12 cellular contexts compared by ENCODE assay signal in the genomic region with DNA sequence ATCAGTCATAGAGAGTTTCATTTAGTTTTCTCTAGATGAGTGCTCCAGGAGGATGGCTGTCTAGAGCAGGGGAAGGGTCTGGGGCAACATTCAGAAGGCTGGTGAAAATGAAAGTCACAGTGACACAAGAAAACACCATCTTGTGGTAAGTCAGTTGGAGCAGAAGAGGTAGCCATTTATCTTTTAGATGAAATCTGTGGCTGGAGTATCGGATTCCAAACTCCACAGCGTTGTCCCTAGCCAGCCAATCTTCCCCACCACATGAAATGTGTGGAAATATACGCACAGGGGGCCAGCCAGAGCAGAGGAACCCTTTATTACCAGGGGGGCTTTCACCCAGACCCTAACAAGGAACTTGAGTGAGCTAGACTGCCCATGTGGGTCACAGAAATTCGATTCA. TPM values are rescaled to one million over a fixed set of nuclear protein-coding genes. Genes with fewer than 3 reads are reported as not detected.
A peak's percentile ranks its signal among the peaks of the same experiment; 100 is the strongest.
DNase-seq lines count a peak whose midpoint lies in the region; ATAC-seq, FAIRE-seq and TF ChIP-seq lines count a peak whose summit lies in the region.
"Had no signal": no experiment of that assay in that cellular context is flagged by ENCODE, and none has a peak within 500 bp of the region (broad histone marks: within the 10 kb centered on the region; RNA-seq: fewer than 3 reads in every experiment).

No MANE protein-coding gene starts in this region.

- H3K79me2 ChIP-seq in OCI-LY3 (ENCODE audit: low read length): peaks cover 56% of the 10 kb centered on the region

- no peaks in the 10 kb centered on the region for H3K27me3 Mint-ChIP-seq in effector memory CD8-positive, alpha-beta T cell

- no peak for TF ChIP-seq CTCF in left ventricle myocardium inferior (IDR thresholded peaks at IDR 0.05; ENCODE audit: borderline replicate concordance)
- no peak for TF ChIP-seq CTCF in heart right ventricle (IDR thresholded peaks at IDR 0.05)
- no peak for TF ChIP-seq CTCF in OCI-LY3 (IDR thresholded peaks at IDR 0.05; ENCODE audit: low read depth, low read length)
- no peak for TF ChIP-seq CTCF in upper lobe of right lung (IDR thresholded peaks at IDR 0.05)

- FAIRE-seq in H54 (lab: Jason Lieb, UNC): no peak

- H3K4me3 ChIP-seq in left ventricle myocardium inferior (peak overlapping the region; percentile 17), heart right ventricle (peak overlapping the region in 1 of 10 donors; percentile 26), OCI-LY3 (ENCODE audit: low read length) (peak overlapping the region; percentile 75), upper lobe of right lung (no peak overlapping the region)
- H3K4me3 ChIP-seq: HAP-1 had no signal

- no peaks in the 10 kb centered on the region for H3K9me3 ChIP-seq in left ventricle myocardium inferior (replicated peaks)
- H3K9me3 ChIP-seq in heart right ventricle: no peaks in the 10 kb centered on the region
- H3K9me3 ChIP-seq in OCI-LY3 (ENCODE audit: insufficient read depth, low read length): no peaks in the 10 kb centered on the region
- H3K9me3 ChIP-seq in upper lobe of right lung: no peaks in the 10 kb centered on the region
- H3K9me3 ChIP-seq: HAP-1 had no signal

- 81% methylated on average over 4 of the region's 4 CpGs for WGBS in heart right ventricle, 2 donors

- intact Hi-C loops in left ventricle myocardium inferior (cut with micrococcal nuclease) (no loop called here), heart right ventricle (cut with DNase I) (loop anchor here in 7 of 10 donors (5.0 to 10.0 kb wide), 8 partner anchors 47 to 355 kb away; partner anchors contain the start of gene DTWD2 (in 4 of the 7)), upper lobe of right lung (cut with DNase I) (no loop called here)

- no peak for ATAC-seq in heart right ventricle
- no peak for ATAC-seq in effector memory CD8-positive, alpha-beta T cell (replicated peaks)
- no peak for ATAC-seq in upper lobe of right lung
- no peak for ATAC-seq in HG02973 (IDR thresholded peaks at IDR 0.05; ENCODE audit: unreplicated experiment)

- no peak for TF ChIP-seq POLR2A in H54 (IDR thresholded peaks at IDR 0.05; ENCODE audit: low read depth, low read length)

- peak overlapping the region; percentile 72 for H3K4me2 ChIP-seq in OCI-LY3 (ENCODE audit: low read length)

- no peaks in the 10 kb centered on the region for H4K20me1 ChIP-seq in OCI-LY3 (ENCODE audit: insufficient read depth, low read length)

- peaks cover 76 to 89% of the 10 kb centered on the region in 2 donors for H3K4me1 Mint-ChIP-seq in effector memory CD8-positive, alpha-beta T cell (ENCODE audit: low read depth in 2 of 2)

- H3K27me3 ChIP-seq in left ventricle myocardium inferior (ENCODE audit: low read depth) (no peaks in the 10 kb centered on the region), heart right ventricle (no peaks in the 10 kb centered on the region), OCI-LY3 (ENCODE audit: low read depth, low read length) (no peaks in the 10 kb centered on the region), upper lobe of right lung (no peaks in the 10 kb centered on the region)

- H3K27ac ChIP-seq in left ventricle myocardium inferior (replicated peaks): peak overlapping the region; percentile 5
- peak overlapping the region in 1 of 10 donors; percentile 79 for H3K27ac ChIP-seq in heart right ventricle
- H3K27ac ChIP-seq in OCI-LY3 (ENCODE audit: low read length): peak overlapping the region; percentile 99
- H3K27ac ChIP-seq in upper lobe of right lung: peak overlapping the region; percentile 37

- peak overlapping the region; percentile 84 to 86 for H3K4me3 Mint-ChIP-seq in effector memory CD8-positive, alpha-beta T cell

- peak overlapping the region; percentile 78 to 85 for H3K27ac Mint-ChIP-seq in effector memory CD8-positive, alpha-beta T cell

- H3K36me3 Mint-ChIP-seq in effector memory CD8-positive, alpha-beta T cell (ENCODE audit: insufficient read depth): peaks cover 18% of the 10 kb centered on the region

- peaks cover 65% of the 10 kb centered on the region for H3K4me1 ChIP-seq in left ventricle myocardium inferior
- peaks cover 0 to 98% (median 13%) of the 10 kb centered on the region in 9 donors for H3K4me1 ChIP-seq in heart right ventricle
- peaks cover 87% of the 10 kb centered on the region for H3K4me1 ChIP-seq in OCI-LY3 (ENCODE audit: low read length)
- peaks cover 30% of the 10 kb centered on the region for H3K4me1 ChIP-seq in upper lobe of right lung

- no peak overlapping the region for H2AFZ ChIP-seq in OCI-LY3 (ENCODE audit: low read depth, low read length)

- H3K36me3 ChIP-seq in left ventricle myocardium inferior (no peaks in the 10 kb centered on the region), heart right ventricle (no peaks in the 10 kb centered on the region), OCI-LY3 (replicated peaks; ENCODE audit: low read depth, low read length) (peaks cover 16% of the 10 kb centered on the region), upper lobe of right lung (no peaks in the 10 kb centered on the region)
- H3K36me3 ChIP-seq: HAP-1 had no signal

- peak overlapping the region; percentile 66 for H3K9ac ChIP-seq in OCI-LY3 (ENCODE audit: low read length)

- DNase-seq in left ventricle myocardium inferior: no peak
- no peak for DNase-seq in heart right ventricle
- no peak for DNase-seq in effector memory CD8-positive, alpha-beta T cell
- no peak for DNase-seq in upper lobe of right lung
- no peak for DNase-seq in H54 (ENCODE audit: insufficient read length, low spot score)
- DNase-seq in middle frontal gyrus (ENCODE audit: extremely low spot score, low spot score): no peak
- DNase-seq: hypothalamus, mammary epithelial cell, NCI-H524 had no signal

- H3K9me3 Mint-ChIP-seq in effector memory CD8-positive, alpha-beta T cell: no peaks in the 10 kb centered on the region

RNA-seq across cellular contexts. Expression of gene TNFAIP8, which starts 15.9 kb away (rescaled TPM):
- 3.2 TPM for total RNA-seq in left ventricle myocardium inferior
- total RNA-seq in heart right ventricle: 10 to 100 TPM in 6 of 10 donors, 1 to 10 TPM in 4; 3.3 to 30.8 (median 10.1) TPM
- 1 to 10 TPM; 6.1 to 7.4 TPM for polyA plus RNA-seq in heart right ventricle
- 22.4 TPM for total RNA-seq in upper lobe of right lung

Comparison
In these comparisons a context has a peak if more than half of its experiments do, and no peak if none do; other contexts are left out.
1. intact Hi-C loops: an anchor here in heart right ventricle (5.0 to 10.0 kb wide); none called in left ventricle myocardium inferior and upper lobe of right lung.